23 cellular contexts compared by ENCODE assay signal in the genomic region with DNA sequence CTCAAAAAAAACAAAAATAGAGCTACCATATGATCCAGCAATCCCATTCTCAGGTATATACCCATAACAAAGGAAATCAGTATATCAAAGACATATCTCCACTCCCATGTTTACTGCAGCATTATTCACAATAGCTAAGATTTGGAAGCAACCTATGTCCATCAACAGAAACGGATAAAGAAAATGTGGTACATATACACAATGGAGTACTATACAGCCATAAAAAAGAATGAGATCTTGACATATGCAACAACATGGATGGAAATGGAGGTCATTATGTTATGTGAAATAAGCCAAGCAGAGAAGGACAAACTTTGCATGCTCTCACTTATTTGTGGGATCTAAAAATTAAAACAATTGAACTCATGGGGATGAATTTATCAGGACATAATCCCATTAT.
"Had no signal": no experiment of that assay in that cellular context is flagged by ENCODE, and none has a peak within 500 bp of the region (broad histone marks: within the 10 kb centered on the region; RNA-seq: fewer than 3 reads in every experiment).

No MANE protein-coding gene starts in this region.

- H3K4me3 ChIP-seq: MG63, SJSA1, SK-N-MC had no signal

- H3K27me3 ChIP-seq: MG63, SJSA1 had no signal

- H3K27ac ChIP-seq: SJSA1, SK-N-MC had no signal

- DNase-seq: Karpas-422; KG1; MG63; NCI-H1092; NCI-H1105 treated with DMSO at 0.1 percent for 48 hours; NCI-H1417 treated with DMSO at 0.1 percent for 48 hours; NCI-H146; NCI-H1694 treated with DMSO at 0.1 percent for 48 hours; NCI-H1930; NCI-H2081; NCI-H2107; NCI-H2227 treated with DMSO at 0.1 percent for 48 hours; NCI-H524 treated with DMSO at 0.1 percent for 48 hours; NCI-H69; NCI-H774; NK-92 treated with Interleukin-12 subunit alpha and Interleukin-12 subunit beta, amount 100 ng/mL, for 24 hours; Right ventricle myocardium superior; RPMI8226; SIG-M5; T-helper 2 cell had no signal

- FAIRE-seq: RCC 7860 had no signal

- H3K36me3 ChIP-seq: MG63, SJSA1 had no signal
